In genomic region chr12:131893605-131894312, GRCh38 we compare ENCODE assay signal across 8 cellular contexts. TPM values are rescaled to one million over a fixed set of nuclear protein-coding genes. Genes with fewer than 3 reads are reported as not detected.
DNase-seq lines count a peak whose midpoint lies in the region; ATAC-seq and TF ChIP-seq lines count a peak whose summit lies in the region.

No MANE protein-coding gene starts in this region.

- H3K4me3 ChIP-seq in kidney epithelial cell (ENCODE audit: low read depth, low read length), result peak overlapping the region; percentile 12
- peak overlapping the region in 3 of 4 donors; percentile 54 to 90 (median 69) for H3K4me3 ChIP-seq in tibial nerve

- TF ChIP-seq CTCF in kidney epithelial cell (IDR thresholded peaks at IDR 0.05; ENCODE audit: insufficient read depth, low read length, poor library complexity, severe bottlenecking), result no peak
- TF ChIP-seq CTCF in tibial nerve (IDR thresholded peaks at IDR 0.05), result no peak

- peak overlapping the region; percentile 74 to 98 (median 86) for H3K27ac ChIP-seq in tibial nerve

- H3K27me3 ChIP-seq in kidney epithelial cell (ENCODE audit: control insufficient read depth, insufficient read depth, low read length) (no peaks in the 10 kb centered on the region), tibial nerve (no peaks in the 10 kb centered on the region)

- peaks cover 0 to 39% (median 12%) of the 10 kb centered on the region in 4 donors for H3K4me1 ChIP-seq in tibial nerve

- no peak for DNase-seq in activated naive CD4-positive, alpha-beta T cell treated with Interleukin-2 at 50 U/mL for 16 hours
- DNase-seq in kidney epithelial cell (ENCODE audit: low read depth) (no peak), tibial nerve (ENCODE audit: low spot score in 2 of 2) (no peak), islet precursor cell (no peak)

- no peaks in the 10 kb centered on the region for H3K36me3 ChIP-seq in kidney epithelial cell (ENCODE audit: control insufficient read depth, insufficient read depth, low read length)
- peaks cover 0 to 18% (median 0%) of the 10 kb centered on the region in 3 donors for H3K36me3 ChIP-seq in tibial nerve

- WGBS in tibial nerve, 2 donors, result 43 to 46% methylated on average over 16 to 17 of the region's 19 CpGs

- H3K4me3 Mint-ChIP-seq in activated naive CD4-positive, alpha-beta T cell treated with anti-CD3 and anti-CD28 coated beads, Interleukin-2, amount 50 U/mL, for 24 hours, result peak overlapping the region; percentile 60
- H3K4me3 Mint-ChIP-seq in activated T-helper 17 cell treated with anti-CD3 and anti-CD28 coated beads, Interleukin-2, amount 50 U/mL, for 72 hours, result peak overlapping the region; percentile 78

- no peak for ATAC-seq in activated T-helper 17 cell treated with anti-CD3 and anti-CD28 coated beads, Interleukin-2, amount 50 U/mL, for 72 hours (replicated peaks)
- ATAC-seq in GM19467 (IDR thresholded peaks at IDR 0.05; ENCODE audit: unreplicated experiment) (no peak), HG03139 (IDR thresholded peaks at IDR 0.05; ENCODE audit: unreplicated experiment) (no peak)

- H3K27me3 Mint-ChIP-seq in activated naive CD4-positive, alpha-beta T cell treated with anti-CD3 and anti-CD28 coated beads, Interleukin-2, amount 50 U/mL, for 24 hours, result no peaks in the 10 kb centered on the region
- no peaks in the 10 kb centered on the region for H3K27me3 Mint-ChIP-seq in activated T-helper 17 cell treated with anti-CD3 and anti-CD28 coated beads, Interleukin-2, amount 50 U/mL, for 72 hours

- no peaks in the 10 kb centered on the region for H3K9me3 Mint-ChIP-seq in activated naive CD4-positive, alpha-beta T cell treated with anti-CD3 and anti-CD28 coated beads, Interleukin-2, amount 50 U/mL, for 24 hours
- H3K9me3 Mint-ChIP-seq in activated T-helper 17 cell treated with anti-CD3 and anti-CD28 coated beads, Interleukin-2, amount 50 U/mL, for 72 hours, result no peaks in the 10 kb centered on the region

- no peak for TF ChIP-seq EP300 in tibial nerve (IDR thresholded peaks at IDR 0.05)

- H3K36me3 Mint-ChIP-seq in activated naive CD4-positive, alpha-beta T cell treated with anti-CD3 and anti-CD28 coated beads, Interleukin-2, amount 50 U/mL, for 24 hours, result no peaks in the 10 kb centered on the region
- H3K36me3 Mint-ChIP-seq in activated T-helper 17 cell treated with anti-CD3 and anti-CD28 coated beads, Interleukin-2, amount 50 U/mL, for 72 hours (ENCODE audit: low read depth), result no peaks in the 10 kb centered on the region

- no peak overlapping the region for H3K27ac Mint-ChIP-seq in activated naive CD4-positive, alpha-beta T cell treated with anti-CD3 and anti-CD28 coated beads, Interleukin-2, amount 50 U/mL, for 24 hours
- H3K27ac Mint-ChIP-seq in activated T-helper 17 cell treated with anti-CD3 and anti-CD28 coated beads, Interleukin-2, amount 50 U/mL, for 72 hours, result no peak overlapping the region

- TF ChIP-seq POLR2A in tibial nerve (IDR thresholded peaks at IDR 0.05), result no peak

- H3K4me1 Mint-ChIP-seq in activated naive CD4-positive, alpha-beta T cell treated with anti-CD3 and anti-CD28 coated beads, Interleukin-2, amount 50 U/mL, for 24 hours, result peaks cover 15% of the 10 kb centered on the region
- H3K4me1 Mint-ChIP-seq in activated T-helper 17 cell treated with anti-CD3 and anti-CD28 coated beads, Interleukin-2, amount 50 U/mL, for 72 hours, result no peaks in the 10 kb centered on the region

- no peaks in the 10 kb centered on the region for H3K9me3 ChIP-seq in tibial nerve

RNA-seq across cellular contexts. Expression of gene ULK1, which starts 0.7 kb away (rescaled TPM):
- 10 to 100 TPM; 14.7 to 21.5 TPM for total RNA-seq in activated T-helper 17 cell treated with anti-CD3 and anti-CD28 coated beads, Interleukin-2, amount 50 U/mL, for 72 hours
- total RNA-seq in kidney epithelial cell (14.7 and 20.4 TPM in 2 replicates), tibial nerve (10 to 100 TPM; 19.9 to 52.2 (median 38.0) TPM)

RNA-seq across cellular contexts. Expression of gene PUS1, which starts 35.3 kb away (rescaled TPM):
- total RNA-seq in activated T-helper 17 cell treated with anti-CD3 and anti-CD28 coated beads, Interleukin-2, amount 50 U/mL, for 72 hours, result 10 to 100 TPM; 31.5 to 75.2 TPM
- total RNA-seq in kidney epithelial cell (22.9 and 23.5 TPM in 2 replicates), tibial nerve (10 to 100 TPM in 3 of 4 donors, 1 to 10 TPM in 1; 8.3 to 44.1 (median 15.6) TPM)

RNA-seq across cellular contexts. Expression of gene EP400, which starts 56.0 kb away (rescaled TPM):
- total RNA-seq in activated T-helper 17 cell treated with anti-CD3 and anti-CD28 coated beads, Interleukin-2, amount 50 U/mL, for 72 hours, result 10 to 100 TPM; 47.1 to 60.0 TPM
- total RNA-seq in kidney epithelial cell, result 21.4 and 21.7 TPM in 2 replicates
- total RNA-seq in tibial nerve, result 10 to 100 TPM; 27.8 to 41.4 (median 32.2) TPM
